ENCODE assay signal across 1 cellular context in genomic region chr9:37163299-37163698, GRCh38.
TF ChIP-seq lines count a peak whose summit lies in the region.

No MANE protein-coding gene starts in this region.

TF ChIP-seq in H1, 55 proteins besides CTCF, POLR2A, EP300 and RAD21 (continued from another document):
- no peak for TF ChIP-seq CBX8 (IDR thresholded peaks at IDR 0.05; ENCODE audit: borderline replicate concordance, low read depth, low read length)
- no peak for TF ChIP-seq CEBPB (IDR thresholded peaks at IDR 0.05; ENCODE audit: low read depth, low read length)
- TF ChIP-seq EGR1 (IDR thresholded peaks at IDR 0.05; ENCODE audit: borderline replicate concordance, low read depth, low read length): no peak
- no peak for TF ChIP-seq KDM1A (IDR thresholded peaks at IDR 0.05; ENCODE audit: borderline replicate concordance, low read length)
- TF ChIP-seq SUZ12 (IDR thresholded peaks at IDR 0.05; ENCODE audit: low read length): no peak
- no peak for TF ChIP-seq CHD7 (IDR thresholded peaks at IDR 0.05; ENCODE audit: insufficient replicate concordance, low read length)
- no peak for TF ChIP-seq SAP30 (IDR thresholded peaks at IDR 0.05; ENCODE audit: insufficient read depth, insufficient replicate concordance, low read length)
- TF ChIP-seq TAF1 (IDR thresholded peaks at IDR 0.05; ENCODE audit: low read depth, low read length): no peak
- no peak for TF ChIP-seq TEAD4 (IDR thresholded peaks at IDR 0.05; ENCODE audit: low read depth, low read length)
- TF ChIP-seq RNF2 (IDR thresholded peaks at IDR 0.05; ENCODE audit: borderline replicate concordance, low read depth, low read length, missing control alignments, poor library complexity, severe bottlenecking): no peak
- no peak for TF ChIP-seq NANOG (IDR thresholded peaks at IDR 0.05; ENCODE audit: insufficient read depth, low read depth, low read length, poor library complexity, severe bottlenecking)
- TF ChIP-seq CHD2 (IDR thresholded peaks at IDR 0.05; ENCODE audit: low read length): no peak
- TF ChIP-seq CBX5 (IDR thresholded peaks at IDR 0.05; ENCODE audit: low read depth, low read length): no peak
- TF ChIP-seq MAX (IDR thresholded peaks at IDR 0.05): no peak
